ENCODE assay signal across 14 cellular contexts in the genomic region with DNA sequence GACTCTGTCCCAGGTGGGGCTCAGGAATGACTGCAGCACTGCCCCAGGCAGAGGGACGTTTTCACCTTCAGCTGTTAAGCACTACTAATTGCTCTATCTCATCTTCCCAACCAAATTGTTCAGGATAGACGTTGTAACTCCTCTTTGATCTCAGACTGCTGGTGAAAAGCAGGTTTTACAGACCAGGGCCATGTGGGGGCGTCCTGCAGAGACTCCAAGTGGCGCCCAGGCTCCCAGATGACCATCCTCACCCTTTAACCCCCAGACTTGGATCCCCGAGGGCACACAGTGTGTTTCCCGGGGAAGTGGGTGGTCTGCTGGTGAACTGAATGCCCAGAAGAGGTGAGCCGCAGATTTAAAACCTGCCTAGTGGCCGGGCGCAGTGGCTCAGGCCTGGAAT. TPM values are rescaled to one million over a fixed set of nuclear protein-coding genes. Genes with fewer than 3 reads are reported as not detected.
A peak's percentile ranks its signal among the peaks of the same experiment; 100 is the strongest.
DNase-seq lines count a peak whose midpoint lies in the region; ATAC-seq, FAIRE-seq and TF ChIP-seq lines count a peak whose summit lies in the region.
"Had no signal": no experiment of that assay in that cellular context is flagged by ENCODE, and none has a peak within 500 bp of the region (broad histone marks: within the 10 kb centered on the region; RNA-seq: fewer than 3 reads in every experiment).

No MANE protein-coding gene starts in this region.

- CTCF ChIA-PET in activated CD8-positive, alpha-beta T cell treated with anti-CD3 and anti-CD28 coated beads for 36 hours (lab: Charles Lee): no interaction called here
- CTCF ChIA-PET in activated CD8-positive, alpha-beta T cell treated with anti-CD3 and anti-CD28 coated beads, Interleukin-2, amount 10 ng/mL, durations not matched to agents 7 days and 5 days (lab: Charles Lee): no interaction called here
- CTCF ChIA-PET in OCI-LY7 (lab: Charles Lee; ENCODE audit: unreplicated experiment): no interaction called here

- intact Hi-C loops in activated CD8-positive, alpha-beta T cell treated with anti-CD3 and anti-CD28 coated beads for 36 hours (cut with micrococcal nuclease): no loop called here
- intact Hi-C loops in OCI-LY7 (cut with micrococcal nuclease; ENCODE audit: unreplicated experiment) (no loop called here), transverse colon (cut with DNase I; ENCODE audit: low total_unique reads) (no loop called here)

- peak; percentile 18 for DNase-seq in activated CD8-positive, alpha-beta T cell treated with anti-CD3 and anti-CD28 coated beads for 36 hours
- no peak for DNase-seq in activated CD8-positive, alpha-beta T cell treated with anti-CD3 and anti-CD28 coated beads, Interleukin-2, amount 10 ng/mL, durations not matched to agents 7 days and 5 days
- DNase-seq in OCI-LY7 (ENCODE audit: low spot score) (no peak), epithelial cell of esophagus (ENCODE audit: low read depth) (no peak), transverse colon (no peak), GDM1 (lab: John Stamatoyannopoulos, UW) (no peak), frontal cortex (ENCODE audit: low spot score in 2 of 2) (no peak)
- DNase-seq in NK-92 treated with Interleukin-12 subunit alpha and Interleukin-12 subunit beta, amount 100 ng/mL, for 24 hours (lab: John Stamatoyannopoulos, UW): no peak
- DNase-seq: activated T-cell treated with anti-CD3 and anti-CD28 coated beads, Interleukin-2, amount 50 U/mL, for 24 hours; AML-193; central memory CD4-positive, alpha-beta T cell; T-helper 1 cell had no signal

- no TSS peak for BruUV-seq in OCI-LY7 (replicated peaks; lab: Mats Ljungman, UMichigan)

- H3K9me2 ChIP-seq in OCI-LY7 (ENCODE audit: insufficient read depth, low read length): no peaks in the 10 kb centered on the region

- H3K27me3 ChIP-seq in transverse colon: no peaks in the 10 kb centered on the region
- H3K27me3 ChIP-seq: hepatocyte had no signal

- H3K36me3 ChIP-seq in OCI-LY7 (ENCODE audit: insufficient read depth, low read length) (no peaks in the 10 kb centered on the region), transverse colon (no peaks in the 10 kb centered on the region)

- H3K4me3 ChIP-seq in OCI-LY7 (ENCODE audit: low read depth, low read length, poor library complexity, severe bottlenecking): no peak overlapping the region
- H3K4me3 ChIP-seq in epithelial cell of esophagus (ENCODE audit: low read length): no peak overlapping the region
- no peak overlapping the region for H3K4me3 ChIP-seq in transverse colon
- H3K4me3 ChIP-seq: hepatocyte had no signal

- in situ Hi-C loops in transverse colon (cut with MboI; ENCODE audit: low pct_ligation_motif_present in 1 of 4, low pct_unique_long_range_greater_than_20kb in 1 of 4, low sequenced_read_pairs in 3 of 4): no loop called here

- no peak for TF ChIP-seq CTCF in activated CD8-positive, alpha-beta T cell treated with anti-CD3 and anti-CD28 coated beads for 36 hours (IDR thresholded peaks at IDR 0.05)
- peak; percentile 67 for TF ChIP-seq CTCF in OCI-LY7 (conservative IDR thresholded peaks at IDR 0.05; ENCODE audit: low read length)
- peak; percentile 12 for TF ChIP-seq CTCF in epithelial cell of esophagus (IDR thresholded peaks at IDR 0.05; ENCODE audit: insufficient read depth, low read depth, low read length, missing control alignments)
- no peak for TF ChIP-seq CTCF in transverse colon (IDR thresholded peaks at IDR 0.05)

- no peak overlapping the region for H3K27ac ChIP-seq in OCI-LY7 (ENCODE audit: low read depth, low read length, poor library complexity, severe bottlenecking)
- peak overlapping the region; percentile 74 to 85 (median 82) for H3K27ac ChIP-seq in transverse colon
- H3K27ac ChIP-seq: hepatocyte had no signal

- H3K27ac Mint-ChIP-seq in activated CD8-positive, alpha-beta T cell treated with anti-CD3 and anti-CD28 coated beads for 36 hours: no peak overlapping the region
- H3K27ac Mint-ChIP-seq in activated CD8-positive, alpha-beta T cell treated with anti-CD3 and anti-CD28 coated beads, Interleukin-2, amount 10 ng/mL, durations not matched to agents 7 days and 5 days: no peak overlapping the region
- H3K27ac Mint-ChIP-seq: activated T-cell treated with anti-CD3 and anti-CD28 coated beads, Interleukin-2, amount 50 U/mL, for 24 hours; stimulated activated naive CD8-positive, alpha-beta T cell treated with anti-CD3 and anti-CD28 coated beads, Interleukin-15, Interleukin-2, amounts not matched to agents 100 ng/mL and 50 ng/mL, for 24 hours had no signal

- no peak for ATAC-seq in activated CD8-positive, alpha-beta T cell treated with anti-CD3 and anti-CD28 coated beads for 36 hours
- ATAC-seq in activated CD8-positive, alpha-beta T cell treated with anti-CD3 and anti-CD28 coated beads, Interleukin-2, amount 10 ng/mL, durations not matched to agents 7 days and 5 days: no peak

- no peaks in the 10 kb centered on the region for H3K9me3 Mint-ChIP-seq in activated CD8-positive, alpha-beta T cell treated with anti-CD3 and anti-CD28 coated beads for 36 hours
- no peaks in the 10 kb centered on the region for H3K9me3 Mint-ChIP-seq in activated CD8-positive, alpha-beta T cell treated with anti-CD3 and anti-CD28 coated beads, Interleukin-2, amount 10 ng/mL, durations not matched to agents 7 days and 5 days (ENCODE audit: insufficient read depth)
- H3K9me3 Mint-ChIP-seq: activated T-cell treated with anti-CD3 and anti-CD28 coated beads, Interleukin-2, amount 50 U/mL, for 24 hours; stimulated activated naive CD8-positive, alpha-beta T cell treated with anti-CD3 and anti-CD28 coated beads, Interleukin-15, Interleukin-2, amounts not matched to agents 100 ng/mL and 50 ng/mL, for 24 hours had no signal

- FAIRE-seq in frontal cortex (lab: Jason Lieb, UNC): no peak

- no peaks in the 10 kb centered on the region for H4K20me1 ChIP-seq in OCI-LY7 (ENCODE audit: insufficient read depth, low read length)

- 53% methylated on average over 9 of the region's 9 CpGs; no CpG with 5 or more reads in 1 of the 2 donors for WGBS in transverse colon (ENCODE audit: low coverage in 1 of 2), 2 donors

- H3K27me3 Mint-ChIP-seq in activated CD8-positive, alpha-beta T cell treated with anti-CD3 and anti-CD28 coated beads for 36 hours: no peaks in the 10 kb centered on the region
- peaks cover 10% of the 10 kb centered on the region for H3K27me3 Mint-ChIP-seq in activated CD8-positive, alpha-beta T cell treated with anti-CD3 and anti-CD28 coated beads, Interleukin-2, amount 10 ng/mL, durations not matched to agents 7 days and 5 days (ENCODE audit: low read depth)

- H3K9me3 ChIP-seq in OCI-LY7 (ENCODE audit: low read length): no peaks in the 10 kb centered on the region
- no peaks in the 10 kb centered on the region for H3K9me3 ChIP-seq in transverse colon

- no peaks in the 10 kb centered on the region for H3K4me1 Mint-ChIP-seq in activated CD8-positive, alpha-beta T cell treated with anti-CD3 and anti-CD28 coated beads for 36 hours (ENCODE audit: low read depth)
- H3K4me1 Mint-ChIP-seq in activated CD8-positive, alpha-beta T cell treated with anti-CD3 and anti-CD28 coated beads, Interleukin-2, amount 10 ng/mL, durations not matched to agents 7 days and 5 days (ENCODE audit: low read depth): no peaks in the 10 kb centered on the region

- no peak overlapping the region for H2AFZ ChIP-seq in OCI-LY7 (ENCODE audit: low read length)
- H2AFZ ChIP-seq: hepatocyte had no signal

- no peaks in the 10 kb centered on the region for H3K36me3 Mint-ChIP-seq in activated CD8-positive, alpha-beta T cell treated with anti-CD3 and anti-CD28 coated beads for 36 hours (ENCODE audit: low read depth)
- H3K36me3 Mint-ChIP-seq in activated CD8-positive, alpha-beta T cell treated with anti-CD3 and anti-CD28 coated beads, Interleukin-2, amount 10 ng/mL, durations not matched to agents 7 days and 5 days (ENCODE audit: low read depth): no peaks in the 10 kb centered on the region

- H3K4me1 ChIP-seq in OCI-LY7 (ENCODE audit: insufficient read depth, low read length, poor library complexity, severe bottlenecking) (no peaks in the 10 kb centered on the region), transverse colon (peaks cover 8 to 28% (median 20%) of the 10 kb centered on the region in 4 donors)

- no peaks in the 10 kb centered on the region for H3K79me2 ChIP-seq in OCI-LY7 (ENCODE audit: insufficient read depth, low read depth, low read length)
- H3K79me2 ChIP-seq: hepatocyte had no signal

- H3K4me2 ChIP-seq in OCI-LY7 (ENCODE audit: low read length): no peak overlapping the region
- H3K4me2 ChIP-seq: hepatocyte had no signal

- POLR2A ChIA-PET in activated CD8-positive, alpha-beta T cell treated with anti-CD3 and anti-CD28 coated beads for 36 hours (lab: Charles Lee): no interaction called here
- POLR2A ChIA-PET in activated CD8-positive, alpha-beta T cell treated with anti-CD3 and anti-CD28 coated beads, Interleukin-2, amount 10 ng/mL, durations not matched to agents 7 days and 5 days (lab: Charles Lee): no interaction called here
- POLR2A ChIA-PET in OCI-LY7 (lab: Charles Lee): no interaction called here

- TF ChIP-seq EP300 in transverse colon (IDR thresholded peaks at IDR 0.05; ENCODE audit: low read depth): no peak

- TF ChIP-seq POLR2A in transverse colon (IDR thresholded peaks at IDR 0.05): no peak

- H3K4me3 Mint-ChIP-seq in activated CD8-positive, alpha-beta T cell treated with anti-CD3 and anti-CD28 coated beads for 36 hours: no peak overlapping the region
- no peak overlapping the region for H3K4me3 Mint-ChIP-seq in activated CD8-positive, alpha-beta T cell treated with anti-CD3 and anti-CD28 coated beads, Interleukin-2, amount 10 ng/mL, durations not matched to agents 7 days and 5 days
- H3K4me3 Mint-ChIP-seq: activated T-cell treated with anti-CD3 and anti-CD28 coated beads, Interleukin-2, amount 50 U/mL, for 24 hours; stimulated activated naive CD8-positive, alpha-beta T cell treated with anti-CD3 and anti-CD28 coated beads, Interleukin-15, Interleukin-2, amounts not matched to agents 100 ng/mL and 50 ng/mL, for 24 hours had no signal

RNA-seq across cellular contexts. Expression of a gene that starts 23.9 kb away (rescaled TPM):
- total RNA-seq in activated CD8-positive, alpha-beta T cell treated with anti-CD3 and anti-CD28 coated beads for 36 hours: 10 to 100 TPM; 27.6 to 29.6 TPM
- total RNA-seq in activated CD8-positive, alpha-beta T cell treated with anti-CD3 and anti-CD28 coated beads, Interleukin-2, amount 10 ng/mL, durations not matched to agents 7 days and 5 days: 10 to 100 TPM; 37.3 to 37.8 TPM
- 27.5 and 34.1 TPM in 2 replicates for total RNA-seq in OCI-LY7 (2014; rRNA removed; shearing (Covaris generic))
- total RNA-seq in OCI-LY7 (2022) (26.7 and 32.9 TPM in 2 replicates), transverse colon (10 to 100 TPM; 24.5 to 42.3 (median 31.5) TPM), frontal cortex (20.0 TPM)

RNA-seq across cellular contexts. Expression of a gene that starts 43.5 kb away (rescaled TPM):
- 10 to 100 TPM; 27.2 to 30.9 TPM for total RNA-seq in activated CD8-positive, alpha-beta T cell treated with anti-CD3 and anti-CD28 coated beads for 36 hours
- total RNA-seq in activated CD8-positive, alpha-beta T cell treated with anti-CD3 and anti-CD28 coated beads, Interleukin-2, amount 10 ng/mL, durations not matched to agents 7 days and 5 days: 10 to 100 TPM; 25.3 to 25.7 TPM
- 30.9 and 34.6 TPM in 2 replicates for total RNA-seq in OCI-LY7 (2014; rRNA removed; shearing (Covaris generic))
- 53.9 and 54.4 TPM in 2 replicates for total RNA-seq in OCI-LY7 (2022)
- total RNA-seq in transverse colon: 100 to 1,000 TPM in 1 of 4 donors, 10 to 100 TPM in 3; 42.6 to 143 (median 72.8) TPM
- total RNA-seq in frontal cortex: 37.9 TPM

Comparison
In these comparisons a context has a peak if more than half of its experiments do, and no peak if none do; other contexts are left out.
1. CTCF ChIP-seq: peak in OCI-LY7 (single experiment) and epithelial cell of esophagus (single experiment); none in activated CD8-positive, alpha-beta T cell treated with anti-CD3 and anti-CD28 coated beads for 36 hours (single experiment) and transverse colon (0 of 5).